In the genomic region with DNA sequence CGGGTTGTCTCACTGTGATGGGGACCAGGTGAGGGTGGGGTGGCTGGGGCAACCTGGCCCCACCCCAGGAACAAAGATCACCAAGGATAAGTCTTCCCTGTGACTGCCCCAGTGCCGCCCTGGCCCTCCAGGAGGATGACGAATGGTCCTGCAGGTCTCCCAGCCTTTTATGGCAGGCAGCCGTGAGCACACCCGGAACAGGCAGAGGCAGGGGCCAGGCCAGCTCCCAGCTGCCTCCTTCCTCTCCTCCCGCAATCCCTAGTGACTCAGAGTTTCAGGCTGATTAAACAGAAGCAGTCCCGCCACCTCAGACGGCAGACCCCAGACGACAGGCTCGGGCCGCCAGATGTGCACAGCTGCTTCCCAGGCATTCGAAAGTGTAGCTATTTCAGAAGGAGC, we compare ENCODE assay signal across 10 cellular contexts. TPM values are rescaled to one million over a fixed set of nuclear protein-coding genes. Genes with fewer than 3 reads are reported as not detected.
A peak's percentile ranks its signal among the peaks of the same experiment; 100 is the strongest.
DNase-seq lines count a peak whose midpoint lies in the region; TF ChIP-seq lines count a peak whose summit lies in the region.
"Had no signal": no experiment of that assay in that cellular context is flagged by ENCODE, and none has a peak within 500 bp of the region (broad histone marks: within the 10 kb centered on the region; RNA-seq: fewer than 3 reads in every experiment).

No MANE protein-coding gene starts in this region.

- H3K36me3 ChIP-seq in esophagus (ENCODE audit: control insufficient read depth in 2 of 2, insufficient read depth in 2 of 2, low read length in 1 of 2): peaks cover 0 to 44% of the 10 kb centered on the region in 2 donors

- H3K4me1 ChIP-seq in esophagus (ENCODE audit: control insufficient read depth in 2 of 2, insufficient read depth in 2 of 2, low read length in 1 of 2): peaks cover 15 to 51% of the 10 kb centered on the region in 2 donors

- H3K9me3 Mint-ChIP-seq in nephron: no peaks in the 10 kb centered on the region
- H3K9me3 Mint-ChIP-seq in activated T-helper 1 cell treated with anti-CD3 and anti-CD28 coated beads, Interleukin-12 subunit alpha, Interleukin-12 subunit beta, Interleukin-2, Interleukin-4 antibody, amounts not matched to agents 30 ng/mL and 10 ng/mL and 1 ng/mL, durations not matched to agents 14 hours and 24 hours and 36 hours: no peaks in the 10 kb centered on the region
- H3K9me3 Mint-ChIP-seq: stimulated activated naive CD8-positive, alpha-beta T cell treated with anti-CD3 and anti-CD28 coated beads, Interleukin-15, Interleukin-2, amounts not matched to agents 100 ng/mL and 50 ng/mL, for 24 hours had no signal

- peak overlapping the region; percentile 96 to 99 for H3K27ac ChIP-seq in esophagus (ENCODE audit: low read depth in 2 of 2, low read length in 1 of 2)

- H3K4me3 Mint-ChIP-seq in nephron: peak overlapping the region in 1 of 3 experiments; percentile 43
- no peak overlapping the region for H3K4me3 Mint-ChIP-seq in activated T-helper 1 cell treated with anti-CD3 and anti-CD28 coated beads, Interleukin-12 subunit alpha, Interleukin-12 subunit beta, Interleukin-2, Interleukin-4 antibody, amounts not matched to agents 30 ng/mL and 10 ng/mL and 1 ng/mL, durations not matched to agents 14 hours and 24 hours and 36 hours
- H3K4me3 Mint-ChIP-seq: stimulated activated naive CD8-positive, alpha-beta T cell treated with anti-CD3 and anti-CD28 coated beads, Interleukin-15, Interleukin-2, amounts not matched to agents 100 ng/mL and 50 ng/mL, for 24 hours had no signal

- H3K27me3 ChIP-seq in esophagus (ENCODE audit: control insufficient read depth in 1 of 2, insufficient read depth in 2 of 2, low read length in 2 of 2): no peaks in the 10 kb centered on the region

- in situ Hi-C loops in G401 (cut with HindIII; ENCODE audit: low sequenced_read_pairs): no loop called here

- TF ChIP-seq CTCF in nephron (IDR thresholded peaks at IDR 0.05; ENCODE audit: unreplicated experiment in 3 of 3): no peak

- H3K27me3 Mint-ChIP-seq in nephron (ENCODE audit: low read depth): peaks cover 4% of the 10 kb centered on the region
- no peaks in the 10 kb centered on the region for H3K27me3 Mint-ChIP-seq in activated T-helper 1 cell treated with anti-CD3 and anti-CD28 coated beads, Interleukin-12 subunit alpha, Interleukin-12 subunit beta, Interleukin-2, Interleukin-4 antibody, amounts not matched to agents 30 ng/mL and 10 ng/mL and 1 ng/mL, durations not matched to agents 14 hours and 24 hours and 36 hours (ENCODE audit: insufficient read depth)
- H3K27me3 Mint-ChIP-seq: stimulated activated naive CD8-positive, alpha-beta T cell treated with anti-CD3 and anti-CD28 coated beads, Interleukin-15, Interleukin-2, amounts not matched to agents 100 ng/mL and 50 ng/mL, for 24 hours had no signal

- WGBS in esophagus, 2 donors: 20 to 22% methylated on average over 12 of the region's 12 CpGs

- H3K4me3 ChIP-seq in esophagus (ENCODE audit: low read depth in 1 of 2, low read length in 2 of 2): peak overlapping the region in 1 of 2 donors; percentile 14

- peaks cover 39% of the 10 kb centered on the region for H3K36me3 Mint-ChIP-seq in nephron (ENCODE audit: low read depth)
- no peaks in the 10 kb centered on the region for H3K36me3 Mint-ChIP-seq in activated T-helper 1 cell treated with anti-CD3 and anti-CD28 coated beads, Interleukin-12 subunit alpha, Interleukin-12 subunit beta, Interleukin-2, Interleukin-4 antibody, amounts not matched to agents 30 ng/mL and 10 ng/mL and 1 ng/mL, durations not matched to agents 14 hours and 24 hours and 36 hours (ENCODE audit: low read depth)

- DNase-seq in DMS 273 (lab: John Stamatoyannopoulos, UW; ENCODE audit: unreplicated experiment) (peak; percentile 76), NCI-H69 (lab: John Stamatoyannopoulos, UW) (peak; percentile 64), COLO829 (ENCODE audit: low spot score) (no peak), G401 (ENCODE audit: low spot score) (no peak)
- no peak for DNase-seq in activated CD4-positive, alpha-beta T cell treated with anti-CD3 and anti-CD28 coated beads for 1 hour
- DNase-seq in activated T-helper 1 cell treated with anti-CD3 and anti-CD28 coated beads, Interleukin-12 subunit alpha, Interleukin-12 subunit beta, Interleukin-2, Interleukin-4 antibody, amounts not matched to agents 30 ng/mL and 10 ng/mL and 1 ng/mL, durations not matched to agents 14 hours and 24 hours and 36 hours (ENCODE audit: low spot score): no peak
- DNase-seq: NK-92 treated with Interleukin-12 subunit alpha and Interleukin-12 subunit beta, amount 100 ng/mL, for 24 hours had no signal

- no peaks in the 10 kb centered on the region for H3K9me3 ChIP-seq in esophagus (ENCODE audit: control insufficient read depth in 2 of 2, insufficient read depth in 1 of 2, low read depth in 1 of 2, low read length in 1 of 2)

- H3K27ac Mint-ChIP-seq in nephron: peak overlapping the region; percentile 79 to 89 (median 87)
- no peak overlapping the region for H3K27ac Mint-ChIP-seq in activated T-helper 1 cell treated with anti-CD3 and anti-CD28 coated beads, Interleukin-12 subunit alpha, Interleukin-12 subunit beta, Interleukin-2, Interleukin-4 antibody, amounts not matched to agents 30 ng/mL and 10 ng/mL and 1 ng/mL, durations not matched to agents 14 hours and 24 hours and 36 hours
- H3K27ac Mint-ChIP-seq: stimulated activated naive CD8-positive, alpha-beta T cell treated with anti-CD3 and anti-CD28 coated beads, Interleukin-15, Interleukin-2, amounts not matched to agents 100 ng/mL and 50 ng/mL, for 24 hours had no signal

- peaks cover 41% of the 10 kb centered on the region for H3K4me1 Mint-ChIP-seq in nephron
- H3K4me1 Mint-ChIP-seq in activated T-helper 1 cell treated with anti-CD3 and anti-CD28 coated beads, Interleukin-12 subunit alpha, Interleukin-12 subunit beta, Interleukin-2, Interleukin-4 antibody, amounts not matched to agents 30 ng/mL and 10 ng/mL and 1 ng/mL, durations not matched to agents 14 hours and 24 hours and 36 hours (ENCODE audit: low read depth): no peaks in the 10 kb centered on the region

- intact Hi-C loops in activated T-helper 1 cell treated with anti-CD3 and anti-CD28 coated beads, Interleukin-12 subunit alpha, Interleukin-12 subunit beta, Interleukin-2, Interleukin-4 antibody, amounts not matched to agents 30 ng/mL and 10 ng/mL and 1 ng/mL, durations not matched to agents 14 hours and 24 hours and 36 hours (cut with micrococcal nuclease): no loop called here

RNA-seq across cellular contexts. Expression of a gene that starts 13.3 kb away (rescaled TPM):
- polyA plus RNA-seq in esophagus: 100 to 1,000 TPM; 445 to 752 TPM
- total RNA-seq in G401 (2014; rRNA removed; shearing (Covaris generic)): 44.9 and 57.8 TPM in 2 replicates
- total RNA-seq in activated T-helper 1 cell treated with anti-CD3 and anti-CD28 coated beads, Interleukin-12 subunit alpha, Interleukin-12 subunit beta, Interleukin-2, Interleukin-4 antibody, amounts not matched to agents 30 ng/mL and 10 ng/mL and 1 ng/mL, durations not matched to agents 14 hours and 24 hours and 36 hours: 0.12 and 0.39 TPM in 2 replicates

RNA-seq across cellular contexts. Expression of a gene that starts 38.6 kb away (rescaled TPM):
- 1 to 10 TPM; 1.7 TPM for polyA plus RNA-seq in esophagus
- 30.5 and 40.4 TPM in 2 replicates for total RNA-seq in G401 (2014; rRNA removed; shearing (Covaris generic))
- total RNA-seq in activated T-helper 1 cell treated with anti-CD3 and anti-CD28 coated beads, Interleukin-12 subunit alpha, Interleukin-12 subunit beta, Interleukin-2, Interleukin-4 antibody, amounts not matched to agents 30 ng/mL and 10 ng/mL and 1 ng/mL, durations not matched to agents 14 hours and 24 hours and 36 hours: 4.1 and 5.0 TPM in 2 replicates

RNA-seq across cellular contexts. Expression of a gene that starts 38.7 kb away (rescaled TPM):
- 1 to 10 TPM in 1 of 2 donors, under 1 TPM in 1; 0.35 to 1.4 TPM for polyA plus RNA-seq in esophagus
- total RNA-seq in G401 (2014; rRNA removed; shearing (Covaris generic)): 1.1 and 1.6 TPM in 2 replicates
- not detected in 2 replicates for total RNA-seq in activated T-helper 1 cell treated with anti-CD3 and anti-CD28 coated beads, Interleukin-12 subunit alpha, Interleukin-12 subunit beta, Interleukin-2, Interleukin-4 antibody, amounts not matched to agents 30 ng/mL and 10 ng/mL and 1 ng/mL, durations not matched to agents 14 hours and 24 hours and 36 hours

RNA-seq across cellular contexts. Expression of a gene that starts 39.6 kb away (rescaled TPM):
- 1 to 10 TPM; 5.8 to 5.9 TPM for polyA plus RNA-seq in esophagus
- total RNA-seq in G401 (2014; rRNA removed; shearing (Covaris generic)): 207 and 220 TPM in 2 replicates
- 0.62 and 1.1 TPM in 2 replicates for total RNA-seq in activated T-helper 1 cell treated with anti-CD3 and anti-CD28 coated beads, Interleukin-12 subunit alpha, Interleukin-12 subunit beta, Interleukin-2, Interleukin-4 antibody, amounts not matched to agents 30 ng/mL and 10 ng/mL and 1 ng/mL, durations not matched to agents 14 hours and 24 hours and 36 hours

Comparison
In these comparisons a context has a peak if more than half of its experiments do, and no peak if none do; other contexts are left out.
1. DNase-seq: peak in DMS 273 (single experiment) and NCI-H69 (single experiment); none in COLO829 (single experiment), G401 (single experiment), activated CD4-positive, alpha-beta T cell treated with anti-CD3 and anti-CD28 coated beads for 1 hour (single experiment) and activated T-helper 1 cell treated with anti-CD3 and anti-CD28 coated beads, Interleukin-12 subunit alpha, Interleukin-12 subunit beta, Interleukin-2, Interleukin-4 antibody, amounts not matched to agents 30 ng/mL and 10 ng/mL and 1 ng/mL, durations not matched to agents 14 hours and 24 hours and 36 hours (single experiment).
2. RNA of a gene that starts 13.3 kb away (total RNA-seq): 44.9 to 57.8 TPM in G401; 0.12 to 0.39 TPM in activated T-helper 1 cell treated with anti-CD3 and anti-CD28 coated beads, Interleukin-12 subunit alpha, Interleukin-12 subunit beta, Interleukin-2, Interleukin-4 antibody, amounts not matched to agents 30 ng/mL and 10 ng/mL and 1 ng/mL, durations not matched to agents 14 hours and 24 hours and 36 hours; every median in the first group is over 10 times any median in the second.